ENCODE assay signal across 13 cellular contexts in the genomic region with DNA sequence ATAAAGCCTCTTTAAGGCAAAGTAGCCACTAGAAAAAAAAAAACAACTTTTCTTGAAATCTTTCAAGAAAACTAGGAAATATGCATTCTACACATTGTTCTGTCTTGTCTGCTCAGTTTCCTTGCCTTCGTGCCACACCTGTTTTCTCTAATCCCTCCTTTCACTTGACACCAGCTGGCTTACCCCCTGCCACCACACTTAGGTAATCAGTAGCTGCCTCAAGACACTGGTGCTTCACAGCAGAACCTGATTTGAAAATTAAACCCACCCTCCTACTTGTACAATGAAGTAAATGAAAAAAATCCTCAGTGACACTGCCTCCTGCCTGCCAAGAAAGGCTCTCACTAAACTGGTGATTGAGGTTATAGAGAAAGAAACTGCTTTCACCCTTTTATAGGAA. TPM values are rescaled to one million over a fixed set of nuclear protein-coding genes. Genes with fewer than 3 reads are reported as not detected.
DNase-seq lines count a peak whose midpoint lies in the region; ATAC-seq and TF ChIP-seq lines count a peak whose summit lies in the region.
"Had no signal": no experiment of that assay in that cellular context is flagged by ENCODE, and none has a peak within 500 bp of the region (broad histone marks: within the 10 kb centered on the region; RNA-seq: fewer than 3 reads in every experiment).

No MANE protein-coding gene starts in this region.

- no peaks in the 10 kb centered on the region for H3K9me3 Mint-ChIP-seq in activated naive CD8-positive, alpha-beta T cell treated with anti-CD3 and anti-CD28 coated beads, Interleukin-2, amount 50 U/mL, for 24 hours
- H3K9me3 Mint-ChIP-seq: activated T-cell treated with anti-CD3 and anti-CD28 coated beads, Interleukin-2, amount 50 U/mL, for 4 hours; natural killer cell had no signal

- H3K4me3 Mint-ChIP-seq in activated naive CD8-positive, alpha-beta T cell treated with anti-CD3 and anti-CD28 coated beads, Interleukin-2, amount 50 U/mL, for 24 hours = no peak overlapping the region
- H3K4me3 Mint-ChIP-seq: activated T-cell treated with anti-CD3 and anti-CD28 coated beads, Interleukin-2, amount 50 U/mL, for 4 hours; natural killer cell had no signal

- no peak overlapping the region for H3K4me2 ChIP-seq in Loucy (ENCODE audit: low read depth, low read length, poor library complexity, severe bottlenecking)
- H3K4me2 ChIP-seq in neural cell (ENCODE audit: low read length) = no peak overlapping the region

- H3K9me2 ChIP-seq in Loucy (replicated peaks; ENCODE audit: low read depth, low read length) (no peaks in the 10 kb centered on the region), neural cell (ENCODE audit: insufficient read depth, low read length) (no peaks in the 10 kb centered on the region)

- peaks cover 34% of the 10 kb centered on the region for H3K4me1 Mint-ChIP-seq in activated naive CD8-positive, alpha-beta T cell treated with anti-CD3 and anti-CD28 coated beads, Interleukin-2, amount 50 U/mL, for 24 hours

- H3K36me3 Mint-ChIP-seq in activated naive CD8-positive, alpha-beta T cell treated with anti-CD3 and anti-CD28 coated beads, Interleukin-2, amount 50 U/mL, for 24 hours (ENCODE audit: low read depth) = peaks cover 21% of the 10 kb centered on the region

- H3K4me3 ChIP-seq in Loucy (ENCODE audit: low read length, poor library complexity, severe bottlenecking) = no peak overlapping the region
- no peak overlapping the region for H3K4me3 ChIP-seq in neural cell (ENCODE audit: low read length)
- H3K4me3 ChIP-seq: SK-N-MC had no signal

- H3F3A ChIP-seq in Loucy (ENCODE audit: low read depth) (no peaks in the 10 kb centered on the region), neural cell (ENCODE audit: insufficient read depth, low read length, poor library complexity, severe bottlenecking) (no peaks in the 10 kb centered on the region)

- H3K9me3 ChIP-seq in Loucy (ENCODE audit: insufficient read depth, low read depth, low read length) = no peaks in the 10 kb centered on the region
- H3K9me3 ChIP-seq in neural cell (ENCODE audit: low read length) = no peaks in the 10 kb centered on the region

- no peaks in the 10 kb centered on the region for H3K4me1 ChIP-seq in Loucy (ENCODE audit: insufficient read depth, low read length, poor library complexity, severe bottlenecking)

- peak; percentile 39 for ATAC-seq in GM18909 (IDR thresholded peaks at IDR 0.05; ENCODE audit: poor library complexity, unreplicated experiment)
- no peak for ATAC-seq in activated naive CD8-positive, alpha-beta T cell treated with anti-CD3 and anti-CD28 coated beads, Interleukin-2, amount 50 U/mL, for 24 hours
- no peak for ATAC-seq in HG03378 (IDR thresholded peaks at IDR 0.05; ENCODE audit: unreplicated experiment)
- ATAC-seq: natural killer cell had no signal

- no peaks in the 10 kb centered on the region for H3K27me3 Mint-ChIP-seq in activated naive CD8-positive, alpha-beta T cell treated with anti-CD3 and anti-CD28 coated beads, Interleukin-2, amount 50 U/mL, for 24 hours

- peaks cover 43% of the 10 kb centered on the region for H3K36me3 ChIP-seq in Loucy (ENCODE audit: insufficient read depth, low read length)
- H3K36me3 ChIP-seq in neural cell (ENCODE audit: insufficient read depth, low read length) = peaks cover 4% of the 10 kb centered on the region

- no peak for TF ChIP-seq RAD21 in neural cell (conservative IDR thresholded peaks at IDR 0.05)

- H3K27ac Mint-ChIP-seq in activated naive CD8-positive, alpha-beta T cell treated with anti-CD3 and anti-CD28 coated beads, Interleukin-2, amount 50 U/mL, for 24 hours = peak overlapping the region; percentile 83

- no peak for DNase-seq in activated naive CD8-positive, alpha-beta T cell treated with anti-CD3 and anti-CD28 coated beads, Interleukin-2, amount 50 U/mL, for 24 hours
- DNase-seq in NCI-H146 (lab: John Stamatoyannopoulos, UW) = no peak
- DNase-seq in activated CD8-positive, alpha-beta memory T cell treated with anti-CD3 and anti-CD28 coated beads for 24 hours = no peak
- DNase-seq: activated T-cell treated with anti-CD3 and anti-CD28 coated beads, Interleukin-2, amount 50 U/mL, for 4 hours; head of caudate nucleus; left colon; natural killer cell; NCI-H187 had no signal

- no peak overlapping the region for H2AFZ ChIP-seq in Loucy (ENCODE audit: low read length)
- no peak overlapping the region for H2AFZ ChIP-seq in neural cell (ENCODE audit: low read depth, low read length)

- TF ChIP-seq CTCF in Loucy (conservative IDR thresholded peaks at IDR 0.05; ENCODE audit: low read length) = peak; percentile 23; the same call in 1 of the 2 replicates
- TF ChIP-seq CTCF in neural cell (IDR thresholded peaks at IDR 0.05; ENCODE audit: poor library complexity, severe bottlenecking) = peak; percentile 36

- H4K20me1 ChIP-seq in Loucy (ENCODE audit: insufficient read depth, low read length, poor library complexity, severe bottlenecking) (peaks cover 3% of the 10 kb centered on the region), neural cell (ENCODE audit: insufficient read depth) (no peaks in the 10 kb centered on the region)

- H3K27me3 ChIP-seq in Loucy (ENCODE audit: insufficient read depth, low read length, poor library complexity, severe bottlenecking) = no peaks in the 10 kb centered on the region
- no peaks in the 10 kb centered on the region for H3K27me3 ChIP-seq in neural cell (ENCODE audit: insufficient read depth, low read depth, low read length)

- H3K9ac ChIP-seq in Loucy (ENCODE audit: low read depth, low read length, poor library complexity, severe bottlenecking) (no peak overlapping the region), neural cell (ENCODE audit: low read length) (no peak overlapping the region)

- no peaks in the 10 kb centered on the region for H3K79me2 ChIP-seq in Loucy (ENCODE audit: insufficient read depth, low read length)
- no peaks in the 10 kb centered on the region for H3K79me2 ChIP-seq in neural cell (replicated peaks; ENCODE audit: insufficient read depth, low read length)

- no peak for TF ChIP-seq EP300 in neural cell (conservative IDR thresholded peaks at IDR 0.05; ENCODE audit: poor library complexity, severe bottlenecking)

- no peak overlapping the region for H3K27ac ChIP-seq in neural cell (ENCODE audit: low read length)
- H3K27ac ChIP-seq: SK-N-MC had no signal

TF ChIP-seq in neural cell, 6 proteins besides CTCF, POLR2A, EP300 and RAD21:
- TF ChIP-seq REST (IDR thresholded peaks at IDR 0.05; ENCODE audit: borderline replicate concordance) = no peak
- TF ChIP-seq MXI1 (conservative IDR thresholded peaks at IDR 0.05; ENCODE audit: poor library complexity, severe bottlenecking) = no peak
- no peak for TF ChIP-seq TAF1 (IDR thresholded peaks at IDR 0.05; ENCODE audit: low read depth)
- TF ChIP-seq EZH2 (IDR thresholded peaks at IDR 0.05; ENCODE audit: borderline replicate concordance, insufficient read depth, low read length, poor library complexity, severe bottlenecking) = no peak
- TF ChIP-seq POLR2AphosphoS5 (IDR thresholded peaks at IDR 0.05) = no peak
- no peak for TF ChIP-seq SMC3 (conservative IDR thresholded peaks at IDR 0.05; ENCODE audit: poor library complexity)
TF ChIP-seq in neural cell: peak in this region for 0.

RNA-seq across cellular contexts. Expression of gene SCML4, which starts 45.8 kb away (rescaled TPM):
- 13.7 and 14.9 TPM in 2 replicates for polyA plus RNA-seq in neural cell
- 41.6 and 42.9 TPM in 2 replicates for polyA minus RNA-seq in neural cell
